ENCODE assay signal across 8 cellular contexts in genomic region chr3:5011555-5012256, GRCh38. TPM values are rescaled to one million over a fixed set of nuclear protein-coding genes. Genes with fewer than 3 reads are reported as not detected.
DNase-seq lines count a peak whose midpoint lies in the region; ATAC-seq and TF ChIP-seq lines count a peak whose summit lies in the region.

No MANE protein-coding gene starts in this region.

- intact Hi-C loops in activated CD8-positive, alpha-beta T cell treated with anti-CD3 and anti-CD28 coated beads for 36 hours (cut with micrococcal nuclease) = no loop called here
- intact Hi-C loops in CD4-positive, alpha-beta T cell (cut with DNase I, micrococcal nuclease) = no loop called here

- DNase-seq in activated CD8-positive, alpha-beta T cell treated with anti-CD3 and anti-CD28 coated beads for 36 hours = peak; percentile 69
- no peak for DNase-seq in CD4-positive, alpha-beta T cell
- DNase-seq in SW 1271 (lab: John Stamatoyannopoulos, UW) = no peak
- DNase-seq in RWPE1 (ENCODE audit: low spot score) = no peak
- DNase-seq in glutamatergic neuron = no peak

- ATAC-seq in GM19035 (IDR thresholded peaks at IDR 0.05; ENCODE audit: unreplicated experiment) = peak; percentile 55
- peak; percentile 40 for ATAC-seq in HG03103 (IDR thresholded peaks at IDR 0.05; ENCODE audit: low read depth, unreplicated experiment)
- peak; percentile 35 for ATAC-seq in activated CD8-positive, alpha-beta T cell treated with anti-CD3 and anti-CD28 coated beads for 36 hours
- ATAC-seq in CD4-positive, alpha-beta T cell (ENCODE audit: poor library complexity) = no peak

- peaks cover 2% of the 10 kb centered on the region for H3K27me3 Mint-ChIP-seq in activated CD8-positive, alpha-beta T cell treated with anti-CD3 and anti-CD28 coated beads for 36 hours
- no peaks in the 10 kb centered on the region for H3K27me3 Mint-ChIP-seq in CD4-positive, alpha-beta T cell
- H3K27me3 Mint-ChIP-seq in glutamatergic neuron (ENCODE audit: unreplicated experiment) = peaks cover 6% of the 10 kb centered on the region

- no peaks in the 10 kb centered on the region for H3K27me3 ChIP-seq in BLaER1
- H3K27me3 ChIP-seq in CD4-positive, alpha-beta T cell (ENCODE audit: control insufficient read depth, insufficient read depth, low read length) = no peaks in the 10 kb centered on the region

- H3K4me2 ChIP-seq in BLaER1 = peak overlapping the region; percentile 93

- H3K27ac ChIP-seq in BLaER1 = 0 out of 2 replicates have a peak overlapping the region, but pooled peaks have one; percentile 30
- H3K27ac ChIP-seq in CD4-positive, alpha-beta T cell (ENCODE audit: low read depth, low read length) = no peak overlapping the region
- H3K27ac ChIP-seq in RWPE1 = no peak overlapping the region

- H3K9me3 ChIP-seq in BLaER1 = no peaks in the 10 kb centered on the region
- H3K9me3 ChIP-seq in CD4-positive, alpha-beta T cell (ENCODE audit: control insufficient read depth, low read length) = no peaks in the 10 kb centered on the region

- H3K36me3 ChIP-seq in BLaER1 = no peaks in the 10 kb centered on the region

- peak overlapping the region; percentile 56 for H3K4me3 Mint-ChIP-seq in activated CD8-positive, alpha-beta T cell treated with anti-CD3 and anti-CD28 coated beads for 36 hours
- H3K4me3 Mint-ChIP-seq in CD4-positive, alpha-beta T cell = no peak overlapping the region
- H3K4me3 Mint-ChIP-seq in glutamatergic neuron (ENCODE audit: unreplicated experiment) = no peak overlapping the region

- CTCF ChIA-PET in activated CD8-positive, alpha-beta T cell treated with anti-CD3 and anti-CD28 coated beads for 36 hours (lab: Charles Lee) = interaction anchor here (0.9 to 2.8 kb wide), 5 partner anchors 10 to 300 kb away, joined by 3 to 18 read pairs (median 5); no protein-coding TSS in a partner anchor
- CTCF ChIA-PET in CD4-positive, alpha-beta T cell (lab: Charles Lee) = interaction anchor here (0.6 to 1.1 kb wide), 3 partner anchors 28 to 137 kb away, joined by 3 to 6 read pairs (median 3); partner anchors contain the start of gene BHLHE40
- CTCF ChIA-PET in RWPE1 (lab: Yijun Ruan, JAX) = no interaction called here

- POLR2A ChIA-PET in activated CD8-positive, alpha-beta T cell treated with anti-CD3 and anti-CD28 coated beads for 36 hours (lab: Charles Lee) = interaction anchor here (0.7 to 6.0 kb wide), 10 partner anchors 9 to 179 kb away, joined by 3 to 81 read pairs (median 4); partner anchors contain the start of gene BHLHE40
- POLR2A ChIA-PET in CD4-positive, alpha-beta T cell (lab: Charles Lee) = interaction anchor here (1.2 kb wide), 1 partner anchor 15 kb away, joined by 3 read pairs; no protein-coding TSS in a partner anchor
- POLR2A ChIA-PET in RWPE1 (lab: Yijun Ruan, JAX; ENCODE audit: low non-redundant PET) = no interaction called here

- H3K4me1 Mint-ChIP-seq in activated CD8-positive, alpha-beta T cell treated with anti-CD3 and anti-CD28 coated beads for 36 hours (ENCODE audit: low read depth) = peaks cover 70% of the 10 kb centered on the region
- peaks cover 32% of the 10 kb centered on the region for H3K4me1 Mint-ChIP-seq in CD4-positive, alpha-beta T cell (ENCODE audit: low read depth)
- H3K4me1 Mint-ChIP-seq in glutamatergic neuron (ENCODE audit: low read depth, unreplicated experiment) = no peaks in the 10 kb centered on the region

- no peaks in the 10 kb centered on the region for H3K9me3 Mint-ChIP-seq in activated CD8-positive, alpha-beta T cell treated with anti-CD3 and anti-CD28 coated beads for 36 hours
- no peaks in the 10 kb centered on the region for H3K9me3 Mint-ChIP-seq in CD4-positive, alpha-beta T cell
- H3K9me3 Mint-ChIP-seq in glutamatergic neuron (ENCODE audit: unreplicated experiment) = peaks cover 3% of the 10 kb centered on the region

- peak overlapping the region; percentile 93 for H3K27ac Mint-ChIP-seq in activated CD8-positive, alpha-beta T cell treated with anti-CD3 and anti-CD28 coated beads for 36 hours
- H3K27ac Mint-ChIP-seq in CD4-positive, alpha-beta T cell = no peak overlapping the region
- no peak overlapping the region for H3K27ac Mint-ChIP-seq in glutamatergic neuron (ENCODE audit: unreplicated experiment)

- H4K20me1 ChIP-seq in BLaER1 = peaks cover 14% of the 10 kb centered on the region

- no peak for TF ChIP-seq CTCF in activated CD8-positive, alpha-beta T cell treated with anti-CD3 and anti-CD28 coated beads for 36 hours (IDR thresholded peaks at IDR 0.05)
- no peak for TF ChIP-seq CTCF in CD4-positive, alpha-beta T cell (IDR thresholded peaks at IDR 0.05)
- TF ChIP-seq CTCF in RWPE1 (conservative IDR thresholded peaks at IDR 0.05; ENCODE audit: low read depth) (no peak), glutamatergic neuron (IDR thresholded peaks at IDR 0.05; ENCODE audit: partially characterized antibody, unreplicated experiment) (no peak)

- no peaks in the 10 kb centered on the region for H3K36me3 Mint-ChIP-seq in activated CD8-positive, alpha-beta T cell treated with anti-CD3 and anti-CD28 coated beads for 36 hours (ENCODE audit: low read depth)
- H3K36me3 Mint-ChIP-seq in CD4-positive, alpha-beta T cell (ENCODE audit: low read depth) = no peaks in the 10 kb centered on the region
- no peaks in the 10 kb centered on the region for H3K36me3 Mint-ChIP-seq in glutamatergic neuron (ENCODE audit: unreplicated experiment)

- H3K4me1 ChIP-seq in BLaER1 = peaks cover 82% of the 10 kb centered on the region

- H3K9ac ChIP-seq in BLaER1 = no peak overlapping the region; the same call in 1 of the 2 replicates

- peak overlapping the region; percentile 40 for H3K4me3 ChIP-seq in BLaER1

RNA-seq across cellular contexts. Expression of gene BHLHE40, which starts 32.5 kb away (rescaled TPM):
- total RNA-seq in activated CD8-positive, alpha-beta T cell treated with anti-CD3 and anti-CD28 coated beads for 36 hours = 100 to 1,000 TPM; 456 to 470 TPM
- total RNA-seq in CD4-positive, alpha-beta T cell = 100 to 1,000 TPM; 167 to 182 TPM
- total RNA-seq in glutamatergic neuron (ENCODE audit: unreplicated experiment) = 0.22 TPM

Comparison
In these comparisons a context has a peak if more than half of its experiments do, and no peak if none do; other contexts are left out.
1. RNA of gene BHLHE40, which starts 32.5 kb away (total RNA-seq): 456 to 470 TPM in activated CD8-positive, alpha-beta T cell treated with anti-CD3 and anti-CD28 coated beads for 36 hours and 167 to 182 TPM in CD4-positive, alpha-beta T cell; 0.22 TPM in glutamatergic neuron (single experiment); every median in the first group is over 100 times any median in the second.